In the genomic region with DNA sequence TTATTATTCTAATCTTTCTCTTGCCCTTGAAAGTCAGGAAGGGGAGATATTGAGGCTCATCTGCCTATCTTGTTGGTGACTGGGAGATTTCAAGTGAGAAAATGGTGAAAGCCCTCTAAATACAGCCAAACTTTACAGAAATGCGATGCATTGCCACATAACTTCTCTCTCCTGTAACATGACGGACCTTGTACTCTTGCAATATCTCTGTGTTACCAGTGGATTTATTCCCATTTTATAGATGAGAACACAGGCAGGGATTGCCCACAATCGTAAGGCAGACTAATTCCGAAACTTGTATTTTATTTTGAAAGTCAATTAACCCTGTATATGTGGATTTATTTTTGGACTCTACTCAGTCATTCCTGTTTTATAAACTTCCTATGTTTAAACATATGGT, we compare ENCODE assay signal across 29 cellular contexts.
"Had no signal": no experiment of that assay in that cellular context is flagged by ENCODE, and none has a peak within 500 bp of the region (broad histone marks: within the 10 kb centered on the region; RNA-seq: fewer than 3 reads in every experiment).

No MANE protein-coding gene starts in this region.

- DNase-seq: naive thymus-derived CD8-positive, alpha-beta T cell; nephron progenitor cell; occipital lobe; ovary; posterior cingulate gyrus; psoas muscle; right cardiac atrium; spleen; stimulated activated CD4-positive, alpha-beta T cell treated with anti-CD3 and anti-CD28 coated beads, Interleukin-12 subunit alpha, Interleukin-12 subunit beta, amount 100 ng/mL, for 4 hours; stimulated activated CD4-positive, alpha-beta T cell treated with anti-CD3 and anti-CD28 coated beads, Interleukin-1b, Interleukin-23, amount 100 ng/mL, for 48 hours; stimulated activated CD4-positive, alpha-beta T cell treated with anti-CD3 and anti-CD28 coated beads, Interleukin-4, amount 100 ng/mL, for 1 hour; stimulated activated CD4-positive, alpha-beta T cell treated with anti-CD3 and anti-CD28 coated beads, Interleukin-4, amount 100 ng/mL, for 4 hours; stimulated activated CD8-positive, alpha-beta memory T cell treated with anti-CD3 and anti-CD28 coated beads, Interleukin-4, amount 100 ng/mL, for 48 hours; stimulated activated naive CD4-positive, alpha-beta T cell; stimulated activated naive CD8-positive, alpha-beta T cell treated with anti-CD3 and anti-CD28 coated beads, Interleukin-15, amount 100 ng/mL, for 72 hours; stimulated activated naive CD8-positive, alpha-beta T cell treated with anti-CD3 and anti-CD28 coated beads, Interleukin-15, Interleukin-2, amounts not matched to agents 100 U/mL and 50 U/mL, for 24 hours; substantia nigra; testis; tibial artery; transverse colon; upper lobe of right lung; uterus had no signal

- H3K4me1 ChIP-seq: parathyroid adenoma, psoas muscle, spleen, suprapubic skin, testis, tibial artery, upper lobe of right lung, uterus had no signal

- H3K27me3 ChIP-seq: ovary, spleen, suprapubic skin, testis, tibial artery, transverse colon, upper lobe of right lung, uterus had no signal

- H3K9me3 ChIP-seq: ovary, psoas muscle, spleen, suprapubic skin, testis, tibial artery, transverse colon, upper lobe of right lung, uterus had no signal

- H3K27ac ChIP-seq: ovary, parathyroid adenoma, psoas muscle, skin epidermis, spleen, suprapubic skin, testis, tibial artery, transverse colon, upper lobe of right lung, uterus had no signal

- H3K79me2 ChIP-seq: parathyroid adenoma had no signal

- ATAC-seq: naive thymus-derived CD8-positive, alpha-beta T cell; natural killer cell treated with Interleukin-12 subunit alpha and Interleukin-12 subunit beta and Interleukin-15 and Interleukin-18, amount 100 ng/mL, for 72 hours; psoas muscle; right cardiac atrium; sciatic nerve; stimulated activated memory B cell treated with anti-CD40 and anti-IgM and Interleukin-4, amounts not matched to agents 10 μg/mL and 1 μg/mL and 100 μg/mL, for 72 hours; stimulated activated naive CD8-positive, alpha-beta T cell treated with anti-CD3 and anti-CD28 coated beads, Interleukin-15, amount 100 ng/mL, for 72 hours; stimulated activated naive CD8-positive, alpha-beta T cell treated with anti-CD3 and anti-CD28 coated beads, Interleukin-15, Interleukin-2, amounts not matched to agents 100 U/mL and 50 U/mL, for 24 hours; upper lobe of right lung had no signal

- H2AFZ ChIP-seq: parathyroid adenoma had no signal

- H3K36me3 ChIP-seq: ovary, spleen, suprapubic skin, tibial artery, transverse colon, upper lobe of right lung, uterus had no signal

- H3K9ac ChIP-seq: parathyroid adenoma had no signal

- H3K4me3 ChIP-seq: ovary, psoas muscle, skin epidermis, smooth muscle cell, spleen, suprapubic skin, testis, tibial artery, transverse colon, upper lobe of right lung, uterus had no signal

- H3K4me2 ChIP-seq: smooth muscle cell had no signal
